In genomic region chr19:1039646-1040475, GRCh38 we compare ENCODE assay signal across 1 cellular context.
TF ChIP-seq lines count a peak whose summit lies in the region.

A gene with protein sequence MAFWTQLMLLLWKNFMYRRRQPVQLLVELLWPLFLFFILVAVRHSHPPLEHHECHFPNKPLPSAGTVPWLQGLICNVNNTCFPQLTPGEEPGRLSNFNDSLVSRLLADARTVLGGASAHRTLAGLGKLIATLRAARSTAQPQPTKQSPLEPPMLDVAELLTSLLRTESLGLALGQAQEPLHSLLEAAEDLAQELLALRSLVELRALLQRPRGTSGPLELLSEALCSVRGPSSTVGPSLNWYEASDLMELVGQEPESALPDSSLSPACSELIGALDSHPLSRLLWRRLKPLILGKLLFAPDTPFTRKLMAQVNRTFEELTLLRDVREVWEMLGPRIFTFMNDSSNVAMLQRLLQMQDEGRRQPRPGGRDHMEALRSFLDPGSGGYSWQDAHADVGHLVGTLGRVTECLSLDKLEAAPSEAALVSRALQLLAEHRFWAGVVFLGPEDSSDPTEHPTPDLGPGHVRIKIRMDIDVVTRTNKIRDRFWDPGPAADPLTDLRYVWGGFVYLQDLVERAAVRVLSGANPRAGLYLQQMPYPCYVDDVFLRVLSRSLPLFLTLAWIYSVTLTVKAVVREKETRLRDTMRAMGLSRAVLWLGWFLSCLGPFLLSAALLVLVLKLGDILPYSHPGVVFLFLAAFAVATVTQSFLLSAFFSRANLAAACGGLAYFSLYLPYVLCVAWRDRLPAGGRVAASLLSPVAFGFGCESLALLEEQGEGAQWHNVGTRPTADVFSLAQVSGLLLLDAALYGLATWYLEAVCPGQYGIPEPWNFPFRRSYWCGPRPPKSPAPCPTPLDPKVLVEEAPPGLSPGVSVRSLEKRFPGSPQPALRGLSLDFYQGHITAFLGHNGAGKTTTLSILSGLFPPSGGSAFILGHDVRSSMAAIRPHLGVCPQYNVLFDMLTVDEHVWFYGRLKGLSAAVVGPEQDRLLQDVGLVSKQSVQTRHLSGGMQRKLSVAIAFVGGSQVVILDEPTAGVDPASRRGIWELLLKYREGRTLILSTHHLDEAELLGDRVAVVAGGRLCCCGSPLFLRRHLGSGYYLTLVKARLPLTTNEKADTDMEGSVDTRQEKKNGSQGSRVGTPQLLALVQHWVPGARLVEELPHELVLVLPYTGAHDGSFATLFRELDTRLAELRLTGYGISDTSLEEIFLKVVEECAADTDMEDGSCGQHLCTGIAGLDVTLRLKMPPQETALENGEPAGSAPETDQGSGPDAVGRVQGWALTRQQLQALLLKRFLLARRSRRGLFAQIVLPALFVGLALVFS (N-terminal part only) (plus strand): TSS chr19:1040107. CDS start chr19:1041362, 1,255 bp downstream.

TF ChIP-seq in K562, 482 proteins besides CTCF, POLR2A, EP300 and RAD21 (continued from another document and continues in another):
- TF ChIP-seq PRDM10 (IDR thresholded peaks at IDR 0.05; ENCODE audit: partially characterized antibody): peak; percentile 95
- TF ChIP-seq ZNF263 (CRISPR knock-in tag; IDR thresholded peaks at IDR 0.05; ENCODE audit: borderline replicate concordance): no peak
- no peak for TF ChIP-seq GTF2F1 (IDR thresholded peaks at IDR 0.05; ENCODE audit: low read depth, low read length)
- TF ChIP-seq RAD51 (IDR thresholded peaks at IDR 0.05; ENCODE audit: borderline replicate concordance, low read depth): no peak
- TF ChIP-seq NRF1 (conservative IDR thresholded peaks at IDR 0.05 in 1 of 2, IDR thresholded peaks at IDR 0.05 in 1 of 2): peak; percentile 97 to 98
- TF ChIP-seq ZBTB26 (CRISPR knock-in tag; IDR thresholded peaks at IDR 0.05): no peak
- TF ChIP-seq ZNF282 (CRISPR knock-in tag; IDR thresholded peaks at IDR 0.05): no peak
- TF ChIP-seq, protein P1, sequence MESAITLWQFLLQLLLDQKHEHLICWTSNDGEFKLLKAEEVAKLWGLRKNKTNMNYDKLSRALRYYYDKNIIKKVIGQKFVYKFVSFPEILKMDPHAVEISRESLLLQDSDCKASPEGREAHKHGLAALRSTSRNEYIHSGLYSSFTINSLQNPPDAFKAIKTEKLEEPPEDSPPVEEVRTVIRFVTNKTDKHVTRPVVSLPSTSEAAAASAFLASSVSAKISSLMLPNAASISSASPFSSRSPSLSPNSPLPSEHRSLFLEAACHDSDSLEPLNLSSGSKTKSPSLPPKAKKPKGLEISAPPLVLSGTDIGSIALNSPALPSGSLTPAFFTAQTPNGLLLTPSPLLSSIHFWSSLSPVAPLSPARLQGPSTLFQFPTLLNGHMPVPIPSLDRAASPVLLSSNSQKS (CRISPR knock-in tag; IDR thresholded peaks at IDR 0.05): no peak
- no peak for TF ChIP-seq SRSF9 (IDR thresholded peaks at IDR 0.05; ENCODE audit: borderline replicate concordance, low read depth, low read length)
- no peak for TF ChIP-seq MTF1 (CRISPR knock-in tag; IDR thresholded peaks at IDR 0.05; ENCODE audit: borderline replicate concordance)
- no peak for TF ChIP-seq ZSCAN29 (IDR thresholded peaks at IDR 0.05)
- TF ChIP-seq RHOXF2B (CRISPR knock-in tag; conservative IDR thresholded peaks at IDR 0.05): no peak
- TF ChIP-seq FOS (IDR thresholded peaks at IDR 0.05; ENCODE audit: extremely low read depth, insufficient read length): peak; percentile 92
- peak in 1 of 2 experiments; percentile 79 for TF ChIP-seq MAZ (CRISPR knock-in tag; conservative IDR thresholded peaks at IDR 0.05 in 1 of 2, IDR thresholded peaks at IDR 0.05 in 1 of 2)
- peak; percentile 89 for TF ChIP-seq SP1 (CRISPR knock-in tag; IDR thresholded peaks at IDR 0.05)
- TF ChIP-seq FOXK1 (CRISPR knock-in tag; IDR thresholded peaks at IDR 0.05; ENCODE audit: borderline replicate concordance): 0 out of 2 replicates have a peak, but pooled peaks have one; percentile 9
- TF ChIP-seq ZNF24 (IDR thresholded peaks at IDR 0.05): peak; percentile 98
- no peak for TF ChIP-seq HSF4 (CRISPR knock-in tag; IDR thresholded peaks at IDR 0.05; ENCODE audit: borderline replicate concordance)
- TF ChIP-seq NFE2 (IDR thresholded peaks at IDR 0.05; ENCODE audit: low read depth): peak; percentile 72
- TF ChIP-seq ELF1 (tag; IDR thresholded peaks at IDR 0.05): no peak
- TF ChIP-seq ZNF668 (CRISPR knock-in tag; IDR thresholded peaks at IDR 0.05): no peak
- peak; percentile 6; the same call in 1 of the 2 replicates for TF ChIP-seq THAP12 (CRISPR knock-in tag; IDR thresholded peaks at IDR 0.05)
- no peak for TF ChIP-seq PREB (CRISPR knock-in tag; IDR thresholded peaks at IDR 0.05)
- TF ChIP-seq NKRF (IDR thresholded peaks at IDR 0.05; ENCODE audit: borderline replicate concordance): 0 out of 2 replicates have a peak, but pooled peaks have one; percentile 44
- TF ChIP-seq ESRRB (CRISPR knock-in tag; IDR thresholded peaks at IDR 0.05; ENCODE audit: borderline replicate concordance): no peak
- no peak for TF ChIP-seq THRAP3 (IDR thresholded peaks at IDR 0.05; ENCODE audit: borderline replicate concordance)
- no peak for TF ChIP-seq CEBPZ (IDR thresholded peaks at IDR 0.05; ENCODE audit: borderline replicate concordance, low read depth, low read length)
- TF ChIP-seq ZNF583 (CRISPR knock-in tag; IDR thresholded peaks at IDR 0.05): no peak
- no peak for TF ChIP-seq FOXA1 (IDR thresholded peaks at IDR 0.05; ENCODE audit: borderline replicate concordance)
- no peak for TF ChIP-seq AFF4 (CRISPR knock-in tag; IDR thresholded peaks at IDR 0.05)
